Comparison of ENCODE assay signal across 18 cellular contexts in the genomic region with DNA sequence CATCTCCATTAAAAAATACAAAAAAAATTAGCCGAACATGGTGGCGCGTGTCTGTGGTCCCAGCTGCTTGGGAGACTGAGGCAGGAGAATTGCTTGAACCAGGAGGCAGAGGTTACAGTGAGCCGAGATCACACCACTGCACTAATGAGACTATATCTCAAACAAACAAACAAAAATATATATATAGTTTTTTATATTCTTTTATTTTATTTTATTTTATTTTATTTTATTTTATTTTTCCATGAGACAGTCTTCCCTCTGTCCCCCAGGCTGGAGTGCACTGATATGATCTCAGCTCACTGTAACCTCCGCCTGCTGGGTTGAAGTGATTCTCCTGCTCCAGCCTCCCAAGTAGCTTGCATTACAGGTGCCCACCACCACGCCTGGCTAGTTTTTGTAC.
DNase-seq lines count a peak whose midpoint lies in the region; ATAC-seq and TF ChIP-seq lines count a peak whose summit lies in the region.
"Had no signal": no experiment of that assay in that cellular context is flagged by ENCODE, and none has a peak within 500 bp of the region (broad histone marks: within the 10 kb centered on the region; RNA-seq: fewer than 3 reads in every experiment).

No MANE protein-coding gene starts in this region.

- no peak overlapping the region for H3K4me2 ChIP-seq in mammary epithelial cell (ENCODE audit: insufficient read depth, low read depth, low read length)

- no peak overlapping the region for H3K9ac ChIP-seq in mammary epithelial cell (ENCODE audit: insufficient read depth, low read length)

- H4K20me1 ChIP-seq in mammary epithelial cell (ENCODE audit: insufficient read depth, low read length), result no peaks in the 10 kb centered on the region

- H3K36me3 Mint-ChIP-seq in MCF 10A (ENCODE audit: insufficient read depth, unreplicated experiment) (no peaks in the 10 kb centered on the region), nephron (ENCODE audit: low read depth) (no peaks in the 10 kb centered on the region), immature natural killer cell (no peaks in the 10 kb centered on the region)

- in situ Hi-C loops in mammary epithelial cell (cut with MboI; ENCODE audit: low sequenced_read_pairs in 2 of 2), result loop anchor here (5.0 kb wide), 1 partner anchor 37 kb away; no protein-coding TSS in a partner anchor

- intact Hi-C loops in MCF 10A (cut with micrococcal nuclease), result no loop called here
- intact Hi-C loops in mammary epithelial cell (cut with micrococcal nuclease), result no loop called here
- intact Hi-C loops in thyroid gland (cut with DNase I), result no loop called here

- H3K4me3 ChIP-seq in mammary epithelial cell (replicated peaks in 1 of 3; ENCODE audit: insufficient read depth in 1 of 3, low read depth in 2 of 3, low read length in 3 of 3), result no peak overlapping the region
- no peak overlapping the region for H3K4me3 ChIP-seq in thyroid gland (replicated peaks in 1 of 3)
- H3K4me3 ChIP-seq: lung had no signal

- H2AFZ ChIP-seq in mammary epithelial cell (ENCODE audit: low read depth, low read length), result no peak overlapping the region

- BruUV-seq in MCF 10A (replicated peaks; lab: Mats Ljungman, UMichigan) (no TSS peak), mammary epithelial cell (replicated peaks; lab: Mats Ljungman, UMichigan) (no TSS peak)

- no peak for ATAC-seq in GM21390 (IDR thresholded peaks at IDR 0.05; ENCODE audit: unreplicated experiment)
- ATAC-seq: activated CD4-positive, CD25-positive, alpha-beta regulatory T cell treated with anti-CD3 and anti-CD28 coated beads, Interleukin-2, amount 50 U/mL, for 24 hours; activated CD8-positive, alpha-beta T cell treated with anti-CD3 and anti-CD28 coated beads for 36 hours had no signal

- H3K4me1 Mint-ChIP-seq in MCF 10A (ENCODE audit: insufficient read depth, unreplicated experiment), result peaks cover 34% of the 10 kb centered on the region
- peaks cover 51% of the 10 kb centered on the region for H3K4me1 Mint-ChIP-seq in nephron
- H3K4me1 Mint-ChIP-seq in immature natural killer cell, result peaks cover 30 to 40% of the 10 kb centered on the region in 2 donors

- H3K9me3 Mint-ChIP-seq in MCF 10A (ENCODE audit: unreplicated experiment) (no peaks in the 10 kb centered on the region), nephron (no peaks in the 10 kb centered on the region), immature natural killer cell (no peaks in the 10 kb centered on the region)
- H3K9me3 Mint-ChIP-seq: activated CD8-positive, alpha-beta T cell treated with anti-CD3 and anti-CD28 coated beads for 36 hours had no signal

- no peak for TF ChIP-seq POLR2A in thyroid gland (IDR thresholded peaks at IDR 0.05)

- H3K27ac ChIP-seq in mammary epithelial cell (ENCODE audit: insufficient read depth, low read depth, low read length) (no peak overlapping the region), VCaP (peak overlapping the region; percentile 82), thyroid gland (peak overlapping the region; percentile 89 to 98 (median 92))

- H3K27ac Mint-ChIP-seq in MCF 10A (ENCODE audit: low read depth, unreplicated experiment) (peak overlapping the region; percentile 94), nephron (peak overlapping the region; percentile 92 to 95 (median 94)), immature natural killer cell (no peak overlapping the region)
- H3K27ac Mint-ChIP-seq: activated CD8-positive, alpha-beta T cell treated with anti-CD3 and anti-CD28 coated beads for 36 hours had no signal

- TF ChIP-seq CTCF in MCF 10A (IDR thresholded peaks at IDR 0.05; ENCODE audit: unreplicated experiment) (no peak), mammary epithelial cell (conservative IDR thresholded peaks at IDR 0.05 in 1 of 2, IDR thresholded peaks at IDR 0.05 in 1 of 2; ENCODE audit: extremely low read depth in 1 of 2, insufficient read depth in 1 of 2, low read depth in 1 of 2, low read length in 2 of 2) (no peak), VCaP (conservative IDR thresholded peaks at IDR 0.05) (no peak), nephron (IDR thresholded peaks at IDR 0.05; ENCODE audit: unreplicated experiment in 3 of 3) (no peak), thyroid gland (IDR thresholded peaks at IDR 0.05) (no peak)

- no peaks in the 10 kb centered on the region for H3K79me2 ChIP-seq in mammary epithelial cell (ENCODE audit: insufficient read depth, low read length)

- 98% methylated on average over 6 of the region's 6 CpGs for WGBS in mammary epithelial cell (ENCODE audit: low coverage, missing lambda C conversion rate)
- 94 to 98% methylated on average over 6 of the region's 6 CpGs for WGBS in thyroid gland, 2 donors

- CTCF ChIA-PET in MCF 10A (lab: Yijun Ruan, JAX), result interaction anchor here (0.6 to 2.6 kb wide), 5 partner anchors 11 to 120 kb away, joined by 3 to 12 read pairs (median 6); partner anchors contain the start of gene IRF2BPL
- CTCF ChIA-PET in mammary epithelial cell (lab: Charles Lee; ENCODE audit: low non-redundant PET), result no interaction called here

- POLR2A ChIA-PET in MCF 10A (lab: Yijun Ruan, JAX), result interaction anchor here (0.6 to 3.9 kb wide), 3 partner anchors 14 to 44 kb away, joined by 3 to 35 read pairs (median 4); no protein-coding TSS in a partner anchor

- dilution Hi-C loops in mammary epithelial cell (cut with HindIII; ENCODE audit: low sequenced_read_pairs), result no loop called here

- peaks cover 52% of the 10 kb centered on the region for H3K4me1 ChIP-seq in mammary epithelial cell (ENCODE audit: insufficient read depth, low read length)
- peaks cover 41 to 55% of the 10 kb centered on the region in 2 donors for H3K4me1 ChIP-seq in thyroid gland

- no peaks in the 10 kb centered on the region for H3K36me3 ChIP-seq in mammary epithelial cell (ENCODE audit: insufficient read depth, low read length)
- H3K36me3 ChIP-seq in thyroid gland, result no peaks in the 10 kb centered on the region
- H3K36me3 ChIP-seq: BE2C had no signal

- H3K9me3 ChIP-seq in mammary epithelial cell (replicated peaks; ENCODE audit: insufficient read depth, low read length) (no peaks in the 10 kb centered on the region), thyroid gland (no peaks in the 10 kb centered on the region)
- H3K9me3 ChIP-seq: BE2C, Caco-2 had no signal

- H3K27me3 ChIP-seq in mammary epithelial cell (ENCODE audit: insufficient read depth, low read length) (no peaks in the 10 kb centered on the region), thyroid gland (no peaks in the 10 kb centered on the region)
- H3K27me3 ChIP-seq: BE2C had no signal

- H3K4me3 Mint-ChIP-seq in MCF 10A (ENCODE audit: unreplicated experiment) (no peak overlapping the region), nephron (no peak overlapping the region), immature natural killer cell (no peak overlapping the region)
- H3K4me3 Mint-ChIP-seq: activated CD8-positive, alpha-beta T cell treated with anti-CD3 and anti-CD28 coated beads for 36 hours had no signal

- no peak for DNase-seq in MCF 10A (ENCODE audit: unreplicated experiment)
- no peak for DNase-seq in mammary epithelial cell
- no peak for DNase-seq in thyroid gland
- no peak for DNase-seq in immature natural killer cell
- no peak for DNase-seq in NCI-H1105 (lab: John Stamatoyannopoulos, UW)
- DNase-seq: activated CD8-positive, alpha-beta T cell treated with anti-CD3 and anti-CD28 coated beads for 36 hours; BE2C; Caco-2; effector CD4-positive, alpha-beta T cell; NCI-H1092 treated with DMSO at 0.1 percent for 48 hours; NCI-H2081 treated with DMSO at 0.1 percent for 48 hours; NK-92 treated with Interleukin-12 subunit alpha and Interleukin-12 subunit beta, amount 100 ng/mL, for 24 hours; right cardiac atrium had no signal

- no peaks in the 10 kb centered on the region for H3K27me3 Mint-ChIP-seq in MCF 10A (ENCODE audit: insufficient read depth, unreplicated experiment)
- H3K27me3 Mint-ChIP-seq in nephron (ENCODE audit: low read depth), result peaks cover 4% of the 10 kb centered on the region
- peaks cover 0 to 8% (median 4%) of the 10 kb centered on the region in 3 donors for H3K27me3 Mint-ChIP-seq in immature natural killer cell (ENCODE audit: low read depth in 3 of 3)
- H3K27me3 Mint-ChIP-seq: activated CD8-positive, alpha-beta T cell treated with anti-CD3 and anti-CD28 coated beads for 36 hours had no signal

Comparison
In these comparisons a context has a peak if more than half of its experiments do, and no peak if none do; other contexts are left out.
1. H3K27ac Mint-ChIP-seq: peak in MCF 10A (single experiment) and nephron (3 of 3); none in immature natural killer cell (0 of 6).